13 cellular contexts compared by ENCODE assay signal in the genomic region with DNA sequence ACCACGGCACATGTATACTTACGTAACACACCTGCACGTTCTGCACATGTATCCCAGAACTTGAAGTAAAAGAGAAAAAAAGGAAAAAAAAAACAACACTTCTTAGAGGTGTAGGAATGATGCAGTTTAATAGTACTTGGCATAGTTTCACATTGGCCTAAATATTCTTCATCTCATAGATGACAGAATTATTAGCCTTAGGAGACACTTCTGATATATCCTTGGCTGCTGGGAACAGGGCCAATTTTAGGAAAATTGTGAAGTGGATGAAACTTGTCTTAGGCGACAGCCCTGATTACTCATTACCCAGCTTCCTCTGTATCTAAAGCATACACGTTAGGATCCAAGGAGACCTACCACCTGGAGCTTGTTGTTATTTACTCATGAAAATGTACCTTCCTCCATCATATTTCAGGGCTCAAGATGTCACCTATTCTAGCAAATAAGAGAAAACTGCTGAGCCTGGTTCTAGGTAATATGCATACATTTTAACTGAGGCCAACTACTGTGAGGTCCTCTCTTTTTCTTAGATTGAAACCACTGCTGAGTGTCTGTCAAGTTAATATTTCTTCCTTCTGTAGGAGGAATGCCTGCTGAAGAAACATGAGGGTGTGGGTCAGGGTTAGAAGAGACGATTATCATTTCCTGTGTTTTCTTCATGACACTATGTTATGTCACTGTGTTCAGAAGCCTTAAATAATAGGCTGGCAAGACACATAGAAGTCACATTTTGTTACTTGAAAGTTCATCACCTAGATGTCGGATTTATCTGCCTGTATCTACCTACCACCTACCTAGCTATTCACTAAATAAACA. TPM values are rescaled to one million over a fixed set of nuclear protein-coding genes. Genes with fewer than 3 reads are reported as not detected.
A peak's percentile ranks its signal among the peaks of the same experiment; 100 is the strongest.
DNase-seq lines count a peak whose midpoint lies in the region; ATAC-seq and TF ChIP-seq lines count a peak whose summit lies in the region.
"Had no signal": no experiment of that assay in that cellular context is flagged by ENCODE, and none has a peak within 500 bp of the region (broad histone marks: within the 10 kb centered on the region; RNA-seq: fewer than 3 reads in every experiment).

No MANE protein-coding gene starts in this region.

- H3K27me3 ChIP-seq in left ventricle myocardium inferior (ENCODE audit: low read depth) (no peaks in the 10 kb centered on the region), RWPE2 (ENCODE audit: insufficient read depth, poor library complexity, severe bottlenecking) (no peaks in the 10 kb centered on the region), tibial artery (no peaks in the 10 kb centered on the region)

- no peak overlapping the region for H3K4me3 ChIP-seq in left ventricle myocardium inferior
- no peak overlapping the region for H3K4me3 ChIP-seq in RWPE2 (ENCODE audit: severe bottlenecking)
- no peak overlapping the region for H3K4me3 ChIP-seq in tibial artery
- H3K4me3 ChIP-seq: psoas muscle had no signal

- peaks cover 41% of the 10 kb centered on the region for H3K4me1 ChIP-seq in left ventricle myocardium inferior
- no peaks in the 10 kb centered on the region for H3K4me1 ChIP-seq in RWPE2 (ENCODE audit: insufficient read depth, poor library complexity, severe bottlenecking)
- H3K4me1 ChIP-seq in tibial artery = peaks cover 0 to 49% (median 17%) of the 10 kb centered on the region in 4 donors

- H3K27ac ChIP-seq in left ventricle myocardium inferior (replicated peaks) = peak overlapping the region; percentile 43
- H3K27ac ChIP-seq in RWPE2 (ENCODE audit: poor library complexity, severe bottlenecking) = no peak overlapping the region
- peak overlapping the region; percentile 39 to 56 for H3K27ac ChIP-seq in tibial artery
- H3K27ac ChIP-seq: psoas muscle had no signal

- intact Hi-C loops in left ventricle myocardium inferior (cut with micrococcal nuclease) (no loop called here), Right ventricle myocardium inferior (cut with DNase I) (no loop called here), tibial artery (cut with DNase I; ENCODE audit: low total_unique reads) (no loop called here)

- H3K36me3 ChIP-seq in left ventricle myocardium inferior (no peaks in the 10 kb centered on the region), RWPE2 (ENCODE audit: low read depth) (no peaks in the 10 kb centered on the region), tibial artery (no peaks in the 10 kb centered on the region)

- H3K9me3 ChIP-seq in left ventricle myocardium inferior (replicated peaks) (peaks cover 11% of the 10 kb centered on the region), RWPE2 (ENCODE audit: severe bottlenecking) (no peaks in the 10 kb centered on the region), tibial artery (no peaks in the 10 kb centered on the region)
- H3K9me3 ChIP-seq: psoas muscle had no signal

- DNase-seq in left ventricle myocardium inferior (no peak), Right ventricle myocardium inferior (ENCODE audit: missing footprints) (no peak), RWPE2 (ENCODE audit: low spot score) (no peak), glomerular visceral epithelial cell (ENCODE audit: extremely low spot score) (peak; percentile 25), tibial artery (no peak), Kasumi-1 (lab: John Stamatoyannopoulos, UW) (no peak)
- DNase-seq: effector CD8-positive, alpha-beta T cell; immature natural killer cell; NCI-H187; NK-92 treated with Interleukin-12 subunit alpha and Interleukin-12 subunit beta, amount 100 ng/mL, for 24 hours; psoas muscle had no signal

- TF ChIP-seq CTCF in left ventricle myocardium inferior (IDR thresholded peaks at IDR 0.05; ENCODE audit: borderline replicate concordance) (no peak), RWPE2 (IDR thresholded peaks at IDR 0.05; ENCODE audit: poor library complexity, severe bottlenecking) (no peak), tibial artery (IDR thresholded peaks at IDR 0.05) (no peak)

- ATAC-seq in Right ventricle myocardium inferior = no peak
- ATAC-seq in RWPE2 (ENCODE audit: low read depth) = peak; percentile 36; the same call in 1 of the 3 replicates
- no peak for ATAC-seq in GM19035 (IDR thresholded peaks at IDR 0.05; ENCODE audit: unreplicated experiment)
- ATAC-seq in HG02870 (IDR thresholded peaks at IDR 0.05; ENCODE audit: unreplicated experiment) = no peak
- ATAC-seq: psoas muscle had no signal

RNA-seq across cellular contexts. Expression of gene CPED1, which starts 44.3 kb away (rescaled TPM):
- total RNA-seq in left ventricle myocardium inferior (33.8 TPM), Right ventricle myocardium inferior (27.5 TPM)
